In the genomic region with DNA sequence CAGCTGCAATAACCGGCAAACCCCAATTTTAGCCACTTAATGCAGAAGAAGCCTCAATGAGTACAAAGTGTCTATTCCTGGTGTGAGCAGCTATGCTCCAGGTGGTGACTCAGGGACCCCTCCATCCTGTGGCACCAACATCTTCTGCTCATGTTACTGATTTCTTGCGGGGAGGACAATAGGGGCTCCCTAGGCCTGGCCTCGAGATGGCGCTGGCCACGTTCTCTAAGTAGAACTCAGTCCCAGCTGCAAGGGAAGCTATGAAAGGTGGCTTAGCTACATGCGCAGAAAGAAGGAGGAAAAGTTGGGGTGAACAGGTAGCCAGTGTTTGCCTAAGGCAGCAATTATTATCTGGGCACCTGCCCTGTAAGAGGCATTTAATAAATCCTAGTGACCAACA, we compare ENCODE assay signal across 29 cellular contexts. TPM values are rescaled to one million over a fixed set of nuclear protein-coding genes. Genes with fewer than 3 reads are reported as not detected.
DNase-seq lines count a peak whose midpoint lies in the region; ATAC-seq and TF ChIP-seq lines count a peak whose summit lies in the region.
"Had no signal": no experiment of that assay in that cellular context is flagged by ENCODE, and none has a peak within 500 bp of the region (broad histone marks: within the 10 kb centered on the region; RNA-seq: fewer than 3 reads in every experiment).

No MANE protein-coding gene starts in this region.

- H3K4me3 Mint-ChIP-seq in mesothelial cell of epicardium = no peak overlapping the region
- H3K4me3 Mint-ChIP-seq: activated naive CD4-positive, alpha-beta T cell treated with anti-CD3 and anti-CD28 coated beads, Interleukin-2, amount 10 ng/mL, durations not matched to agents 7 days and 5 days; activated T-helper 1 cell treated with anti-CD3 and anti-CD28 coated beads, Interleukin-12 subunit alpha, Interleukin-12 subunit beta, Interleukin-2, Interleukin-4 antibody, amounts not matched to agents 30 ng/mL and 10 ng/mL and 1 ng/mL, durations not matched to agents 14 hours and 24 hours and 36 hours; CD8-positive, alpha-beta T cell had no signal

- H3K4me1 ChIP-seq in HCT116 (ENCODE audit: control insufficient read depth in 1 of 2, insufficient read depth in 2 of 2, low read length in 2 of 2) = no peaks in the 10 kb centered on the region
- H3K4me1 ChIP-seq: parathyroid adenoma, testis had no signal

- no peaks in the 10 kb centered on the region for H3K9me3 ChIP-seq in HCT116 (ENCODE audit: control insufficient read depth in 1 of 2, insufficient read depth in 1 of 2, low read depth in 1 of 2, low read length in 2 of 2)
- H3K9me3 ChIP-seq: esophagus muscularis mucosa, sigmoid colon, testis had no signal

- no peak for TF ChIP-seq POLR2A in HCT116 (IDR thresholded peaks at IDR 0.05; ENCODE audit: borderline replicate concordance, extremely low read depth, insufficient read depth, insufficient read length)

- H3K4me2 ChIP-seq in HCT116 (ENCODE audit: low read length) = no peak overlapping the region
- H3K4me2 ChIP-seq: KMS-11 had no signal

- in situ Hi-C loops in SK-MEL-5 (cut with HindIII; ENCODE audit: low pct_unique_long_range_greater_than_20kb, low sequenced_read_pairs) = no loop called here

- peak; percentile 10; the same call in 1 of the 2 replicates for TF ChIP-seq RAD21 in HCT116 (IDR thresholded peaks at IDR 0.05; ENCODE audit: low read depth)

- DNase-seq in NCI-H146 (lab: John Stamatoyannopoulos, UW) (peak; percentile 22), NCI-H146 treated with DMSO at 0.1 percent for 48 hours (lab: John Stamatoyannopoulos, UW; ENCODE audit: unreplicated experiment) (no peak), HCT116 (ENCODE audit: low read depth, low spot score) (no peak), SK-MEL-5 (ENCODE audit: low read depth, low spot score) (peak; percentile 27), foreskin fibroblast (no peak), putamen (ENCODE audit: low spot score) (no peak), Kasumi-1 (lab: John Stamatoyannopoulos, UW) (no peak), mesothelial cell of epicardium (ENCODE audit: low spot score in 2 of 2, unreplicated experiment in 2 of 2) (no peak)
- DNase-seq: activated CD4-positive, alpha-beta T cell treated with anti-CD3 and anti-CD28 coated beads, Interleukin-2, amount 50 U/mL, for 4 hours; activated naive CD4-positive, alpha-beta T cell treated with anti-CD3 and anti-CD28 coated beads, Interleukin-2, amount 10 ng/mL, durations not matched to agents 7 days and 5 days; amygdala; CD8-positive, alpha-beta T cell; cortex of kidney; DMS53; HCEC 1CT; NCI-H2029; NCI-H446; sigmoid colon; stimulated activated naive CD4-positive, alpha-beta T cell treated with Interleukin-2 at 50 U/mL for 16 hours; T-helper 2 cell; testis had no signal

- peaks cover 6% of the 10 kb centered on the region for H3K4me1 Mint-ChIP-seq in mesothelial cell of epicardium

- no peak overlapping the region for H2AFZ ChIP-seq in HCT116 (ENCODE audit: low read depth, low read length, poor library complexity, severe bottlenecking)
- H2AFZ ChIP-seq: parathyroid adenoma had no signal

- H3K9me2 ChIP-seq in HCT116 (ENCODE audit: insufficient read depth) = no peaks in the 10 kb centered on the region

- ATAC-seq in HCT116 = peak; percentile 72
- ATAC-seq: CD8-positive, alpha-beta T cell had no signal

- no peak overlapping the region for H3K27ac ChIP-seq in HCT116 (ENCODE audit: low read depth, low read length)
- H3K27ac ChIP-seq: esophagus muscularis mucosa, KMS-11, parathyroid adenoma, sigmoid colon, SK-N-MC, testis had no signal

- intact Hi-C loops in HCT116 (cut with micrococcal nuclease) = no loop called here

- no peaks in the 10 kb centered on the region for H3K79me2 ChIP-seq in HCT116 (ENCODE audit: insufficient read depth, low read length)
- H3K79me2 ChIP-seq: parathyroid adenoma had no signal

- CTCF ChIA-PET in HCT116 (lab: Charles Lee) = interaction anchor here (0.8 to 1.2 kb wide), 2 partner anchors 23 to 617 kb away, joined by 3 read pairs; no protein-coding TSS in a partner anchor

- H3K36me3 ChIP-seq in HCT116 (ENCODE audit: control insufficient read depth in 1 of 2, insufficient read depth in 2 of 2, low read length in 2 of 2) = no peaks in the 10 kb centered on the region
- H3K36me3 ChIP-seq: esophagus muscularis mucosa, sigmoid colon had no signal

- H3K36me3 Mint-ChIP-seq in mesothelial cell of epicardium = no peaks in the 10 kb centered on the region
- H3K36me3 Mint-ChIP-seq: activated naive CD4-positive, alpha-beta T cell treated with anti-CD3 and anti-CD28 coated beads, Interleukin-2, amount 10 ng/mL, durations not matched to agents 7 days and 5 days; CD8-positive, alpha-beta T cell had no signal

- BruUV-seq in HCT116 (replicated peaks; lab: Mats Ljungman, UMichigan) = no TSS peak

- peaks cover 34% of the 10 kb centered on the region for H3K27me3 Mint-ChIP-seq in mesothelial cell of epicardium (ENCODE audit: low read depth)

- H3K9me3 Mint-ChIP-seq in mesothelial cell of epicardium = peaks cover 10% of the 10 kb centered on the region
- H3K9me3 Mint-ChIP-seq: activated naive CD4-positive, alpha-beta T cell treated with anti-CD3 and anti-CD28 coated beads, Interleukin-2, amount 10 ng/mL, durations not matched to agents 7 days and 5 days; CD8-positive, alpha-beta T cell had no signal

- RAD21 ChIA-PET in HCT116 (lab: Charles Lee; ENCODE audit: low non-redundant PET in 1 of 2, low total read pairs in 2 of 2, uncharacterized antibody in 2 of 2, unreplicated experiment in 2 of 2) = no interaction called here

- no peak overlapping the region for H3K27ac Mint-ChIP-seq in mesothelial cell of epicardium
- H3K27ac Mint-ChIP-seq: activated naive CD4-positive, alpha-beta T cell treated with anti-CD3 and anti-CD28 coated beads, Interleukin-2, amount 10 ng/mL, durations not matched to agents 7 days and 5 days; activated T-helper 1 cell treated with anti-CD3 and anti-CD28 coated beads, Interleukin-12 subunit alpha, Interleukin-12 subunit beta, Interleukin-2, Interleukin-4 antibody, amounts not matched to agents 30 ng/mL and 10 ng/mL and 1 ng/mL, durations not matched to agents 14 hours and 24 hours and 36 hours; CD8-positive, alpha-beta T cell had no signal

- POLR2A ChIA-PET in HCT116 (lab: Charles Lee) = no interaction called here

- H3K27me3 ChIP-seq in HCT116 (ENCODE audit: insufficient read depth, low read length) = peaks cover 38% of the 10 kb centered on the region
- H3K27me3 ChIP-seq: testis had no signal

- no peaks in the 10 kb centered on the region for H4K20me1 ChIP-seq in HCT116 (ENCODE audit: insufficient read depth)

- no peak overlapping the region for H3K9ac ChIP-seq in HCT116 (ENCODE audit: low read length)
- H3K9ac ChIP-seq: KMS-11, parathyroid adenoma had no signal

- H3K4me3 ChIP-seq in HCT116 (replicated peaks in 1 of 2; ENCODE audit: low read depth in 1 of 2, low read length in 2 of 2) (no peak overlapping the region), foreskin fibroblast (ENCODE audit: low read depth in 1 of 2, low read length in 2 of 2) (no peak overlapping the region)
- H3K4me3 ChIP-seq: esophagus muscularis mucosa, sigmoid colon, SK-N-MC, testis had no signal

- TF ChIP-seq CTCF in HCT116 (IDR thresholded peaks at IDR 0.05 in 2 of 3, conservative IDR thresholded peaks at IDR 0.05 in 1 of 3; ENCODE audit: borderline replicate concordance in 1 of 3, insufficient read depth in 1 of 3, low read depth in 2 of 3, low read length in 2 of 3) (peak in 2 of 3 experiments; percentile 28 to 33; a peak in 3 of 6 replicates), foreskin fibroblast (IDR thresholded peaks at IDR 0.05; ENCODE audit: low read depth, low read length) (peak; percentile 4), mesothelial cell of epicardium (IDR thresholded peaks at IDR 0.05; ENCODE audit: unreplicated experiment) (no peak)

TF ChIP-seq in HCT116, 20 proteins besides CTCF, POLR2A, EP300 and RAD21 (continues in another document):
- TF ChIP-seq ELF1 (IDR thresholded peaks at IDR 0.05; ENCODE audit: borderline replicate concordance, low read depth) = no peak
- TF ChIP-seq EGR1 (IDR thresholded peaks at IDR 0.05; ENCODE audit: low read depth) = no peak
- no peak for TF ChIP-seq FOSL1 (IDR thresholded peaks at IDR 0.05; ENCODE audit: low read depth)
- no peak for TF ChIP-seq JUND (IDR thresholded peaks at IDR 0.05)
- no peak for TF ChIP-seq ZFX (IDR thresholded peaks at IDR 0.05)
- TF ChIP-seq, protein P1, sequence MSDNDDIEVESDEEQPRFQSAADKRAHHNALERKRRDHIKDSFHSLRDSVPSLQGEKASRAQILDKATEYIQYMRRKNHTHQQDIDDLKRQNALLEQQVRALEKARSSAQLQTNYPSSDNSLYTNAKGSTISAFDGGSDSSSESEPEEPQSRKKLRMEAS (IDR thresholded peaks at IDR 0.05) = no peak
- TF ChIP-seq SRF (IDR thresholded peaks at IDR 0.05; ENCODE audit: low read depth) = no peak
- TF ChIP-seq, protein P2, sequence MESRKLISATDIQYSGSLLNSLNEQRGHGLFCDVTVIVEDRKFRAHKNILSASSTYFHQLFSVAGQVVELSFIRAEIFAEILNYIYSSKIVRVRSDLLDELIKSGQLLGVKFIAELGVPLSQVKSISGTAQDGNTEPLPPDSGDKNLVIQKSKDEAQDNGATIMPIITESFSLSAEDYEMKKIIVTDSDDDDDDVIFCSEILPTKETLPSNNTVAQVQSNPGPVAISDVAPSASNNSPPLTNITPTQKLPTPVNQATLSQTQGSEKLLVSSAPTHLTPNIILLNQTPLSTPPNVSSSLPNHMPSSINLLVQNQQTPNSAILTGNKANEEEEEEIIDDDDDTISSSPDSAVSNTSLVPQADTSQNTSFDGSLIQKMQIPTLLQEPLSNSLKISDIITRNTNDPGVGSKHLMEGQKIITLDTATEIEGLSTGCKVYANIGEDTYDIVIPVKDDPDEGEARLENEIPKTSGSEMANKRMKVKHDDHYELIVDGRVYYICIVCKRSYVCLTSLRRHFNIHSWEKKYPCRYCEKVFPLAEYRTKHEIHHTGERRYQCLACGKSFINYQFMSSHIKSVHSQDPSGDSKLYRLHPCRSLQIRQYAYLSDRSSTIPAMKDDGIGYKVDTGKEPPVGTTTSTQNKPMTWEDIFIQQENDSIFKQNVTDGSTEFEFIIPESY (IDR thresholded peaks at IDR 0.05; ENCODE audit: extremely low read depth, insufficient replicate concordance, low read length) = no peak
- TF ChIP-seq EZH2phosphoT487 (IDR thresholded peaks at IDR 0.05; ENCODE audit: borderline replicate concordance) = no peak
- no peak for TF ChIP-seq SIN3A (IDR thresholded peaks at IDR 0.05; ENCODE audit: low read depth)

RNA-seq across cellular contexts. Expression of a gene that starts 6.6 kb away (rescaled TPM):
- total RNA-seq in HCT116 (2021; ENCODE audit: unreplicated experiment) = not detected
- not detected in 2 replicates for polyA plus RNA-seq in HCT116 (2012)
- total RNA-seq in SK-MEL-5 (2014; rRNA removed; shearing (Covaris generic)) = 0.08 TPM in 1 of 2 replicates, not detected in the other
- 0.18 TPM in 1 of 2 replicates, not detected in the other for polyA plus RNA-seq in SK-MEL-5 (2015; cell fraction: cytosol; rRNA removed)
- polyA plus RNA-seq in SK-MEL-5 (2015; cell fraction: nucleus; rRNA removed) = not detected in 2 replicates
- not detected in 3 replicates for total RNA-seq in mesothelial cell of epicardium
- total RNA-seq: activated T-helper 1 cell treated with anti-CD3 and anti-CD28 coated beads, Interleukin-12 subunit alpha, Interleukin-12 subunit beta, Interleukin-2, Interleukin-4 antibody, amounts not matched to agents 30 ng/mL and 10 ng/mL and 1 ng/mL, durations not matched to agents 14 hours and 24 hours and 36 hours; CD8-positive, alpha-beta T cell; esophagus muscularis mucosa; liver; sigmoid colon had no signal
- polyA plus RNA-seq: keratinocyte, liver, neural cell, sigmoid colon had no signal

RNA-seq across cellular contexts. Expression of a gene that starts 30.3 kb away (rescaled TPM):
- total RNA-seq in HCT116 (2021; ENCODE audit: unreplicated experiment) = 0.22 TPM
- 0.01 and 0.05 TPM in 2 replicates for polyA plus RNA-seq in HCT116 (2012)
- total RNA-seq in SK-MEL-5 (2014; rRNA removed; shearing (Covaris generic)) = 1.5 and 1.7 TPM in 2 replicates
- 3.1 and 3.3 TPM in 2 replicates for polyA plus RNA-seq in SK-MEL-5 (2015; cell fraction: cytosol; rRNA removed)
- 0.43 and 2.1 TPM in 2 replicates for polyA plus RNA-seq in SK-MEL-5 (2015; cell fraction: nucleus; rRNA removed)
- 14.5 to 16.5 TPM (median 16.4 TPM) in 3 replicates for total RNA-seq in mesothelial cell of epicardium

Comparison
In these comparisons a context has a peak if more than half of its experiments do, and no peak if none do; other contexts are left out.
1. DNase-seq: peak in NCI-H146 (single experiment) and SK-MEL-5 (single experiment); none in NCI-H146 treated with DMSO at 0.1 percent for 48 hours (single experiment), HCT116 (single experiment), foreskin fibroblast (0 of 2), putamen (single experiment), Kasumi-1 (0 of 2) and mesothelial cell of epicardium (0 of 2).